ENCODE assay signal across 19 cellular contexts in genomic region chr1:180693564-180694244, GRCh38.
DNase-seq lines count a peak whose midpoint lies in the region; ATAC-seq and TF ChIP-seq lines count a peak whose summit lies in the region.
"Had no signal": no experiment of that assay in that cellular context is flagged by ENCODE, and none has a peak within 500 bp of the region (broad histone marks: within the 10 kb centered on the region; RNA-seq: fewer than 3 reads in every experiment).

No MANE protein-coding gene starts in this region.

- H4K8ac ChIP-seq in neuronal stem cell (ENCODE audit: low read depth, low read length) = no peak overlapping the region

- H3K4me1 Mint-ChIP-seq in activated naive CD8-positive, alpha-beta T cell (ENCODE audit: low read depth) = peaks cover 41% of the 10 kb centered on the region
- H3K4me1 Mint-ChIP-seq in activated naive CD8-positive, alpha-beta T cell treated with anti-CD3 and anti-CD28 coated beads for 36 hours = peaks cover 20% of the 10 kb centered on the region
- peaks cover 10% of the 10 kb centered on the region for H3K4me1 Mint-ChIP-seq in nephron progenitor cell
- H3K4me1 Mint-ChIP-seq: CD14-positive monocyte had no signal

- no peaks in the 10 kb centered on the region for H3K27me3 Mint-ChIP-seq in activated naive CD8-positive, alpha-beta T cell
- H3K27me3 Mint-ChIP-seq in activated naive CD8-positive, alpha-beta T cell treated with anti-CD3 and anti-CD28 coated beads for 36 hours = no peaks in the 10 kb centered on the region
- no peaks in the 10 kb centered on the region for H3K27me3 Mint-ChIP-seq in nephron progenitor cell (ENCODE audit: low read depth, poor library complexity)
- H3K27me3 Mint-ChIP-seq: CD4-positive, alpha-beta memory T cell had no signal

- H3K9me3 ChIP-seq in left ventricle myocardium inferior (replicated peaks) = peaks cover 31% of the 10 kb centered on the region
- H3K9me3 ChIP-seq in ascending aorta = peaks cover 7 to 19% of the 10 kb centered on the region in 2 donors
- H3K9me3 ChIP-seq in neuronal stem cell (replicated peaks in 1 of 2; ENCODE audit: control insufficient read depth in 2 of 2, insufficient read depth in 1 of 2, low read depth in 1 of 2, low read length in 2 of 2) = peaks cover 0 to 36% of the 10 kb centered on the region in 2 donors

- H2BK120ac ChIP-seq in neuronal stem cell (ENCODE audit: low read depth, low read length) = no peak overlapping the region

- peaks cover 26% of the 10 kb centered on the region for H3K9me3 Mint-ChIP-seq in activated naive CD8-positive, alpha-beta T cell (ENCODE audit: low read depth)
- peaks cover 34% of the 10 kb centered on the region for H3K9me3 Mint-ChIP-seq in activated naive CD8-positive, alpha-beta T cell treated with anti-CD3 and anti-CD28 coated beads for 36 hours
- H3K9me3 Mint-ChIP-seq in nephron progenitor cell = peaks cover 40% of the 10 kb centered on the region

- no peaks in the 10 kb centered on the region for H3K36me3 ChIP-seq in left ventricle myocardium inferior
- no peaks in the 10 kb centered on the region for H3K36me3 ChIP-seq in ascending aorta
- H3K36me3 ChIP-seq in neuronal stem cell (replicated peaks in 1 of 2; ENCODE audit: control insufficient read depth in 2 of 2, insufficient read depth in 2 of 2, low read length in 2 of 2) = no peaks in the 10 kb centered on the region
- H3K36me3 ChIP-seq: BLaER1 had no signal

- no peak overlapping the region for H3K9ac ChIP-seq in neuronal stem cell (ENCODE audit: low read depth, low read length, poor library complexity)
- H3K9ac ChIP-seq: BLaER1 had no signal

- ATAC-seq in left ventricle myocardium superior = peak; percentile 67
- ATAC-seq: GM12878 had no signal

- H2AK5ac ChIP-seq in neuronal stem cell (ENCODE audit: low read depth, low read length) = no peak overlapping the region

- no peak overlapping the region for H3K4me3 ChIP-seq in left ventricle myocardium inferior
- no peak overlapping the region for H3K4me3 ChIP-seq in ascending aorta
- H3K4me3 ChIP-seq in neuronal stem cell (ENCODE audit: low read length in 2 of 2) = no peak overlapping the region
- H3K4me3 ChIP-seq: BLaER1, GM12878 had no signal

- no peak overlapping the region for H2BK12ac ChIP-seq in neuronal stem cell (ENCODE audit: low read length)

- H2BK15ac ChIP-seq in neuronal stem cell (ENCODE audit: low read length) = no peak overlapping the region

- H3K23ac ChIP-seq in neuronal stem cell (ENCODE audit: low read depth, low read length, poor library complexity) = no peak overlapping the region

- no peak for DNase-seq in activated naive CD8-positive, alpha-beta T cell treated with anti-CD3 and anti-CD28 coated beads for 36 hours
- peak; percentile 37 for DNase-seq in left ventricle myocardium superior
- DNase-seq in left ventricle myocardium inferior = no peak
- DNase-seq in NCI-H69 (lab: John Stamatoyannopoulos, UW) = peak; percentile 39
- DNase-seq in nephron progenitor cell = no peak
- DNase-seq in ascending aorta (ENCODE audit: low spot score in 2 of 2) = no peak
- no peak for DNase-seq in neuronal stem cell (ENCODE audit: low spot score)
- DNase-seq: 8988T; CD4-positive, alpha-beta memory T cell; COR-L47; DMS 273 treated with DMSO at 0.1 percent for 48 hours; DMS53; DND-41; EL; H9 had no signal

- TF ChIP-seq CTCF in left ventricle myocardium inferior (IDR thresholded peaks at IDR 0.05; ENCODE audit: borderline replicate concordance) (no peak), nephron progenitor cell (IDR thresholded peaks at IDR 0.05) (no peak), ascending aorta (IDR thresholded peaks at IDR 0.05) (no peak)

- H3K79me1 ChIP-seq in neuronal stem cell (ENCODE audit: low read depth, low read length) = no peaks in the 10 kb centered on the region

- H3K4me3 Mint-ChIP-seq in activated naive CD8-positive, alpha-beta T cell = peak overlapping the region; percentile 15
- no peak overlapping the region for H3K4me3 Mint-ChIP-seq in activated naive CD8-positive, alpha-beta T cell treated with anti-CD3 and anti-CD28 coated beads for 36 hours
- no peak overlapping the region for H3K4me3 Mint-ChIP-seq in nephron progenitor cell
- H3K4me3 Mint-ChIP-seq: CD14-positive monocyte; CD4-positive, alpha-beta memory T cell; H9 had no signal

- H3K18ac ChIP-seq in neuronal stem cell (ENCODE audit: low read length) = no peak overlapping the region

- no peak overlapping the region for H3K4ac ChIP-seq in neuronal stem cell (ENCODE audit: low read length)

- no peak overlapping the region for H3K14ac ChIP-seq in neuronal stem cell (ENCODE audit: low read length)

- no peak overlapping the region for H2BK5ac ChIP-seq in neuronal stem cell (ENCODE audit: low read length)

- H3K27ac Mint-ChIP-seq in activated naive CD8-positive, alpha-beta T cell = peak overlapping the region; percentile 65
- H3K27ac Mint-ChIP-seq in activated naive CD8-positive, alpha-beta T cell treated with anti-CD3 and anti-CD28 coated beads for 36 hours = no peak overlapping the region
- peak overlapping the region; percentile 37 for H3K27ac Mint-ChIP-seq in nephron progenitor cell

- H3K4me1 ChIP-seq in left ventricle myocardium inferior = peaks cover 47% of the 10 kb centered on the region
- H3K4me1 ChIP-seq in ascending aorta = peaks cover 0 to 4% of the 10 kb centered on the region in 2 donors
- peaks cover 0 to 16% of the 10 kb centered on the region in 2 donors for H3K4me1 ChIP-seq in neuronal stem cell (ENCODE audit: control insufficient read depth in 2 of 2, insufficient read depth in 1 of 2, low read depth in 1 of 2, low read length in 2 of 2)
- H3K4me1 ChIP-seq: BLaER1 had no signal

- H3K27ac ChIP-seq in left ventricle myocardium inferior (replicated peaks) (no peak overlapping the region), ascending aorta (no peak overlapping the region), neuronal stem cell (replicated peaks; ENCODE audit: low read length) (no peak overlapping the region)
- H3K27ac ChIP-seq: BLaER1 had no signal

- intact Hi-C loops in left ventricle myocardium superior (cut with micrococcal nuclease) (no loop called here), left ventricle myocardium inferior (cut with micrococcal nuclease) (no loop called here), ascending aorta (cut with DNase I) (no loop called here)

- H3K27me3 ChIP-seq in left ventricle myocardium inferior (ENCODE audit: low read depth) (no peaks in the 10 kb centered on the region), ascending aorta (no peaks in the 10 kb centered on the region), neuronal stem cell (ENCODE audit: control insufficient read depth in 3 of 3, insufficient read depth in 3 of 3, low read depth in 1 of 3, low read length in 3 of 3) (no peaks in the 10 kb centered on the region)
- H3K27me3 ChIP-seq: BLaER1 had no signal

- no CpG with 5 or more reads among the region's 5 CpGs for WGBS in neuronal stem cell (ENCODE audit: extremely low coverage in 2 of 2, insufficient read length in 2 of 2, insufficient replicate concordance in 1 of 2), 2 donors

- no peak overlapping the region for H4K91ac ChIP-seq in neuronal stem cell (ENCODE audit: low read depth, low read length, poor library complexity)

- H3K4me2 ChIP-seq in neuronal stem cell (ENCODE audit: insufficient read depth, low read length, poor library complexity, severe bottlenecking) = no peak overlapping the region
- H3K4me2 ChIP-seq: BLaER1 had no signal

- peaks cover 36% of the 10 kb centered on the region for H3K36me3 Mint-ChIP-seq in activated naive CD8-positive, alpha-beta T cell
- H3K36me3 Mint-ChIP-seq in activated naive CD8-positive, alpha-beta T cell treated with anti-CD3 and anti-CD28 coated beads for 36 hours = peaks cover 35% of the 10 kb centered on the region
- peaks cover 50% of the 10 kb centered on the region for H3K36me3 Mint-ChIP-seq in nephron progenitor cell (ENCODE audit: low read depth)

- no peak overlapping the region for H2AFZ ChIP-seq in neuronal stem cell (ENCODE audit: low read length)

Comparison
In these comparisons a context has a peak if more than half of its experiments do, and no peak if none do; other contexts are left out.
1. DNase-seq: peak in left ventricle myocardium superior (single experiment) and NCI-H69 (single experiment); none in activated naive CD8-positive, alpha-beta T cell treated with anti-CD3 and anti-CD28 coated beads for 36 hours (single experiment), left ventricle myocardium inferior (single experiment), nephron progenitor cell (single experiment), ascending aorta (0 of 2) and neuronal stem cell (single experiment).